ENCODE assay signal across 11 cellular contexts in the genomic region with DNA sequence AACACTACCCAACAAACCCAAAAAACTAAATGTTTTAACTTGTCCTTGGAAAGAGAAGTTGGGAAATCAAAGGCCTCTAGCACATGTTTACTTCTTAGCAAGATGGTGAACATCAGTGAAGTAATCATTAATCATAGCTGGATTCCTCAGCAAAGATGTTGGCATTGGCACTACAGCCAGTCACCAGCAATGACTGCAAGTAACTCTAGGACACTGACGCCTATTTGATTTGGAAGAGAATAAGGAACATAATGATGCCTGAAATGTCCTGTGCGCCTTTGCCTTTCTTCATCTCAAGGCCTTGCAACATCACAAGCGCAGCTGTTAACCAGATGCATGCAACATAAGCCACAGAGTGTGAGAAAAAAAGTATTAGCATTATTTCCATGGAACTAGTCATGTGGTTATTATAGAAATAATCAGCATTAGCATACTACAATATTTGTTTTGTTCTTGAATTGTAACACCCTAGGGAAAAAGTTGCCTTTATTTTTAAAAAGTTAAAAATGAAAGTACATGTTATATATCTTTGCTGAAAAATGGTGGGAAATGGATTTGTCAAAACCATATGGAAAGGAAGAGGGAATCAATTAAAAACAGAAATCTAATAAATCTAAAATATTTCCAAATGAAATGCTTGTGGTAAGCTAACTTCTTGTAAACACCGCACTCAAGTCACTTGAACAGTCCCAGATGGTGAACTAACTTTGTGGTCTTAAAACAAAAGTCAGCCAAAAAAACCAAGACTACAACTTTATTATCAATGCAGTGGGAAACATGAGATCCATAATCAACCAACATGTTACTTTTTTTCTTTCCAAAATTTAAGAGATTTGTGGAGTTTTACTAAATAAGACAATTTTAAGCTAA. TPM values are rescaled to one million over a fixed set of nuclear protein-coding genes. Genes with fewer than 3 reads are reported as not detected.
DNase-seq lines count a peak whose midpoint lies in the region; ATAC-seq and TF ChIP-seq lines count a peak whose summit lies in the region.
"Had no signal": no experiment of that assay in that cellular context is flagged by ENCODE, and none has a peak within 500 bp of the region (broad histone marks: within the 10 kb centered on the region; RNA-seq: fewer than 3 reads in every experiment).

No MANE protein-coding gene starts in this region.

- H3K4me3 ChIP-seq in brain microvascular endothelial cell (ENCODE audit: low read depth, low read length) (no peak overlapping the region), thyroid gland (replicated peaks in 1 of 3) (no peak overlapping the region)

- TF ChIP-seq POLR2A in thyroid gland (IDR thresholded peaks at IDR 0.05) = no peak

- ATAC-seq in left lobe of liver (peak; percentile 87), GM21825 (IDR thresholded peaks at IDR 0.05; ENCODE audit: unreplicated experiment) (no peak), GM21786 (IDR thresholded peaks at IDR 0.05; ENCODE audit: unreplicated experiment) (no peak)
- ATAC-seq: stimulated activated memory B cell treated with anti-CD40 and anti-IgM and Interleukin-4, amounts not matched to agents 10 μg/mL and 1 μg/mL and 100 μg/mL, for 72 hours had no signal

- no peak overlapping the region for H3K27ac Mint-ChIP-seq in activated T-helper 2 cell treated with anti-CD3 and anti-CD28 coated beads, Interferon-gamma antibody, Interleukin-2, Interleukin-4, amounts not matched to agents 10 μg/mL and 5 μg/mL and 100 μg/mL, durations not matched to agents 14 hours and 24 hours and 36 hours
- H3K27ac Mint-ChIP-seq: stimulated activated memory B cell treated with anti-CD40 and anti-IgM and Interleukin-4, amounts not matched to agents 10 μg/mL and 1 μg/mL and 100 μg/mL, for 72 hours had no signal

- H3K36me3 Mint-ChIP-seq in activated T-helper 2 cell treated with anti-CD3 and anti-CD28 coated beads, Interferon-gamma antibody, Interleukin-2, Interleukin-4, amounts not matched to agents 10 μg/mL and 5 μg/mL and 100 μg/mL, durations not matched to agents 14 hours and 24 hours and 36 hours (ENCODE audit: low read depth) = peaks cover 36% of the 10 kb centered on the region
- H3K36me3 Mint-ChIP-seq: memory B cell had no signal

- H3K9me3 ChIP-seq in thyroid gland = no peaks in the 10 kb centered on the region

- H3K27me3 ChIP-seq in brain microvascular endothelial cell (replicated peaks) = no peaks in the 10 kb centered on the region
- no peaks in the 10 kb centered on the region for H3K27me3 ChIP-seq in thyroid gland

- H3K36me3 ChIP-seq in brain microvascular endothelial cell (replicated peaks) (no peaks in the 10 kb centered on the region), thyroid gland (no peaks in the 10 kb centered on the region)

- no peak overlapping the region for H3K4me3 Mint-ChIP-seq in activated T-helper 2 cell treated with anti-CD3 and anti-CD28 coated beads, Interferon-gamma antibody, Interleukin-2, Interleukin-4, amounts not matched to agents 10 μg/mL and 5 μg/mL and 100 μg/mL, durations not matched to agents 14 hours and 24 hours and 36 hours (ENCODE audit: low read depth)
- H3K4me3 Mint-ChIP-seq: memory B cell; stimulated activated memory B cell treated with anti-CD40 and anti-IgM and Interleukin-4, amounts not matched to agents 10 μg/mL and 1 μg/mL and 100 μg/mL, for 72 hours had no signal

- no peaks in the 10 kb centered on the region for H3K9me3 Mint-ChIP-seq in activated T-helper 2 cell treated with anti-CD3 and anti-CD28 coated beads, Interferon-gamma antibody, Interleukin-2, Interleukin-4, amounts not matched to agents 10 μg/mL and 5 μg/mL and 100 μg/mL, durations not matched to agents 14 hours and 24 hours and 36 hours
- H3K9me3 Mint-ChIP-seq: memory B cell; stimulated activated memory B cell treated with anti-CD40 and anti-IgM and Interleukin-4, amounts not matched to agents 10 μg/mL and 1 μg/mL and 100 μg/mL, for 72 hours had no signal

- DNase-seq in HS-5 (ENCODE audit: low read depth) (peak; percentile 86), brain microvascular endothelial cell (peak; percentile 35), left lobe of liver (ENCODE audit: low spot score) (peak; percentile 85), thyroid gland (peak; percentile 2 to 30), SK-N-DZ (ENCODE audit: low spot score) (no peak)
- DNase-seq in activated T-helper 2 cell treated with anti-CD3 and anti-CD28 coated beads, Interferon-gamma antibody, Interleukin-2, Interleukin-4, amounts not matched to agents 10 μg/mL and 5 μg/mL and 100 μg/mL, durations not matched to agents 14 hours and 24 hours and 36 hours (ENCODE audit: low spot score) = no peak
- DNase-seq: activated naive CD4-positive, alpha-beta T cell treated with Interleukin-2 at 50 U/mL for 16 hours had no signal

- intact Hi-C loops in thyroid gland (cut with DNase I) = loop anchor here (10.0 kb wide), 1 partner anchor 575 kb away; no protein-coding TSS in a partner anchor
- intact Hi-C loops in activated T-helper 2 cell treated with anti-CD3 and anti-CD28 coated beads, Interferon-gamma antibody, Interleukin-2, Interleukin-4, amounts not matched to agents 10 μg/mL and 5 μg/mL and 100 μg/mL, durations not matched to agents 14 hours and 24 hours and 36 hours (cut with micrococcal nuclease) = loop anchor here (5.0 kb wide), 2 partner anchors 33 to 313 kb away; a partner anchor contains a TSS

- TF ChIP-seq CTCF in brain microvascular endothelial cell (IDR thresholded peaks at IDR 0.05; ENCODE audit: low read depth, low read length, missing control alignments) (no peak), thyroid gland (IDR thresholded peaks at IDR 0.05) (no peak)

- H3K27ac ChIP-seq in brain microvascular endothelial cell = no peak overlapping the region
- peak overlapping the region in 2 of 3 donors; percentile 24 to 40 for H3K27ac ChIP-seq in thyroid gland

- 76 to 91% methylated on average over 4 of the region's 4 CpGs for WGBS in thyroid gland, 2 donors

- no peaks in the 10 kb centered on the region for H3K4me1 ChIP-seq in thyroid gland

- H3K27me3 Mint-ChIP-seq in activated T-helper 2 cell treated with anti-CD3 and anti-CD28 coated beads, Interferon-gamma antibody, Interleukin-2, Interleukin-4, amounts not matched to agents 10 μg/mL and 5 μg/mL and 100 μg/mL, durations not matched to agents 14 hours and 24 hours and 36 hours (ENCODE audit: low read depth) = no peaks in the 10 kb centered on the region
- H3K27me3 Mint-ChIP-seq: memory B cell; stimulated activated memory B cell treated with anti-CD40 and anti-IgM and Interleukin-4, amounts not matched to agents 10 μg/mL and 1 μg/mL and 100 μg/mL, for 72 hours had no signal

- in situ Hi-C loops in brain microvascular endothelial cell (cut with HindIII; ENCODE audit: low pct_ligation_motif_present, low sequenced_read_pairs) = no loop called here

- H3K4me1 Mint-ChIP-seq in activated T-helper 2 cell treated with anti-CD3 and anti-CD28 coated beads, Interferon-gamma antibody, Interleukin-2, Interleukin-4, amounts not matched to agents 10 μg/mL and 5 μg/mL and 100 μg/mL, durations not matched to agents 14 hours and 24 hours and 36 hours (ENCODE audit: low read depth) = peaks cover 23% of the 10 kb centered on the region

RNA-seq across cellular contexts. Expression of a gene that starts 55.6 kb away (rescaled TPM):
- total RNA-seq in left lobe of liver (20.0 TPM), thyroid gland (10 to 100 TPM; 49.9 to 90.2 (median 65.2) TPM)
- 9.1 and 12.3 TPM in 2 replicates for polyA plus RNA-seq in SK-N-DZ (2014; cell fraction: cytosol; rRNA removed)
- 18.2 and 18.9 TPM in 2 replicates for polyA plus RNA-seq in SK-N-DZ (2014; cell fraction: nucleus; rRNA removed)
- total RNA-seq in activated T-helper 2 cell treated with anti-CD3 and anti-CD28 coated beads, Interferon-gamma antibody, Interleukin-2, Interleukin-4, amounts not matched to agents 10 μg/mL and 5 μg/mL and 100 μg/mL, durations not matched to agents 14 hours and 24 hours and 36 hours = 48.3 and 48.4 TPM in 2 replicates

Comparison
In these comparisons a context has a peak if more than half of its experiments do, and no peak if none do; other contexts are left out.
1. DNase-seq: peak in HS-5 (single experiment), brain microvascular endothelial cell (single experiment), left lobe of liver (single experiment) and thyroid gland (2 of 2); none in SK-N-DZ (single experiment) and activated T-helper 2 cell treated with anti-CD3 and anti-CD28 coated beads, Interferon-gamma antibody, Interleukin-2, Interleukin-4, amounts not matched to agents 10 μg/mL and 5 μg/mL and 100 μg/mL, durations not matched to agents 14 hours and 24 hours and 36 hours (single experiment).